Comparison of ENCODE assay signal across 8 cellular contexts in genomic region chr17:38869647-38870258, GRCh38. TPM values are rescaled to one million over a fixed set of nuclear protein-coding genes. Genes with fewer than 3 reads are reported as not detected.
DNase-seq lines count a peak whose midpoint lies in the region; ATAC-seq and TF ChIP-seq lines count a peak whose summit lies in the region.

TSS of gene LASP1 (plus strand) at chr17:38870058. CDS start at chr17:38870190, 132 bp downstream.

- H3K9me3 ChIP-seq in HUES64 (ENCODE audit: insufficient read depth, low read depth, low read length) (no peaks in the 10 kb centered on the region), mucosa of stomach (ENCODE audit: control insufficient read depth, low read length) (no peaks in the 10 kb centered on the region)

- peaks cover 6% of the 10 kb centered on the region; the same call in 1 of the 2 replicates for H3K27me3 ChIP-seq in HUES64 (ENCODE audit: insufficient read depth, low read length)
- H3K27me3 ChIP-seq in mucosa of stomach (ENCODE audit: control insufficient read depth, insufficient read depth, low read length) = no peaks in the 10 kb centered on the region

- WGBS in HUES64 = under 1% methylated on average over 65 of the region's 65 CpGs

- ATAC-seq in GM21360 (IDR thresholded peaks at IDR 0.05; ENCODE audit: unreplicated experiment) = peak; percentile 35

- H3K36me3 ChIP-seq in HUES64 (ENCODE audit: insufficient read depth, low read length) = 0 out of 2 replicates have a peak, but pooled peaks cover 3% of the 10 kb centered on the region
- H3K36me3 ChIP-seq in mucosa of stomach (ENCODE audit: control insufficient read depth, insufficient read depth, low read length) = peaks cover 13% of the 10 kb centered on the region

- H3K27ac ChIP-seq in HUES64 (ENCODE audit: low read depth, low read length) = peak within 1 kb of the TSS; percentile 93

- peak; percentile 92 for DNase-seq in COLO829 (ENCODE audit: low spot score)
- peak; percentile 91 for DNase-seq in activated T-cell treated with anti-CD3 and anti-CD28 coated beads, Interleukin-2, amount 50 U/mL, for 1 hour
- peak; percentile 89 to 92 for DNase-seq in erythroblast (lab: John Stamatoyannopoulos, UW)
- peak; percentile 74 to 75 for DNase-seq in stimulated activated CD8-positive, alpha-beta memory T cell treated with anti-CD3 and anti-CD28 coated beads, Interleukin-7, amount 100 ng/mL, for 1 hour (ENCODE audit: low read depth in 2 of 2)

- H3K4me1 ChIP-seq in HUES64 (ENCODE audit: insufficient read depth, low read length) (peaks cover 31% of the 10 kb centered on the region), mucosa of stomach (ENCODE audit: control insufficient read depth, insufficient read depth, low read length) (peaks cover 43% of the 10 kb centered on the region)

- H3K4me3 ChIP-seq in HUES64 (ENCODE audit: low read length) (peak within 1 kb of the TSS; percentile 99), mucosa of stomach (ENCODE audit: low read length) (peak within 1 kb of the TSS; percentile 95)

- peak; percentile 86 for TF ChIP-seq POLR2A in erythroblast (IDR thresholded peaks at IDR 0.05; ENCODE audit: low read length)

- H3K9ac ChIP-seq in HUES64 (ENCODE audit: low read depth, low read length) (peak within 1 kb of the TSS; percentile 88), mucosa of stomach (ENCODE audit: low read length) (peak within 1 kb of the TSS; percentile 97)

TF ChIP-seq in PFSK-1, 5 proteins besides CTCF, POLR2A, EP300 and RAD21:
- TF ChIP-seq REST (IDR thresholded peaks at IDR 0.05; ENCODE audit: insufficient read depth in 1 of 2, low read depth in 2 of 2, low read length in 2 of 2) (no peak), SIN3A (IDR thresholded peaks at IDR 0.05; ENCODE audit: borderline replicate concordance, insufficient read depth, low read length) (peak; percentile 90; the same call in 1 of the 2 replicates), FOXP2 (optimal IDR thresholded peaks at IDR 0.05; ENCODE audit: borderline replicate concordance, extremely low read depth, extremely low read length, insufficient read depth) (peak; percentile 79), TAF1 (IDR thresholded peaks at IDR 0.05; ENCODE audit: borderline replicate concordance, insufficient read depth, low read length) (peak; percentile 95), POLR2AphosphoS5 (IDR thresholded peaks at IDR 0.05; ENCODE audit: low read depth, low read length) (peak; percentile 97)

RNA-seq across cellular contexts. Expression of gene LASP1, which starts in this region (rescaled TPM):
- polyA plus RNA-seq in HUES64 (2013, experiment 1 of 2) = 103 TPM
- 99.7 TPM for polyA plus RNA-seq in HUES64 (2013, experiment 2 of 2)
- 383 TPM for polyA plus RNA-seq in PFSK-1 (2012; ENCODE audit: insufficient read length, low read depth)

Comparison
In these comparisons a context has a peak if more than half of its experiments do, and no peak if none do; other contexts are left out.
1. Peak in every context shown above with its lines: DNase-seq, ATAC-seq, H3K4me3 ChIP-seq and H3K27ac ChIP-seq.